19 cellular contexts compared by ENCODE assay signal in the genomic region with DNA sequence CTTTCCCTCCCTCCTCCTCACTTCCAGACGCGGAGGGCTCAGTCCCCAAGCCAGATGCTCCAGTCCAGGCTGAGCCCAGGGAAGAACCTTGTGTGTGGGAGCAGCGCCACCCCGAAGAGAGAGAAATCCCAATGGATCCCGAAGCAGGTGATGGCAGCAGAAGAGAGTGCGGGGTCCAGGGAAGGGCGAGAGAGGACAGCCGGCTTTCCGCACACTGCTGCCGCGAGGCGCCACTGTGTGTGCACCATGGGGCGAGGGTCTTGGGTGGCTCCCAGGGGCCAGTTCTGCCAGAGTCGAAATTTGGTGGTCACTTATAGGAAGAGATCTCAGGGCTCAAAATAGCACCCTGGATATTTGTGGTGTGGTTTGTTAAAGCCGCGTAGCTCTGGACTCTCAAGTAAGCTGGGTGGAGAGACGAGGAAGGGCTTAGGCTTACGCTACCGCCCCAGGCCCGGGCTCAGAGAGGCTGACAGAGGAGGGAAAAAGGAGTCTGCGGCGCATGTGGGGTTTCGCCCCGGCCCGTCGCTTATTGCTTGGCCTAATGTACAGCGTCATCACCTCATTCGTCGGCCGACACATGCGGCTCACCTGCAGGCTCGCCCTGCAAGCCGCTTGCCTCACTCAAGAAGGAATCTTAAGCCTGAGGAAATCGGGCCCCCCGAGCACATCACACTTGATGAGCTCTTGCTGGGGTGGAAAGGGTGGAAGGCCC.
"Had no signal": no experiment of that assay in that cellular context is flagged by ENCODE, and none has a peak within 500 bp of the region (broad histone marks: within the 10 kb centered on the region; RNA-seq: fewer than 3 reads in every experiment).

No MANE protein-coding gene starts in this region.

- H3K27me3 Mint-ChIP-seq: activated CD8-positive, alpha-beta T cell treated with anti-CD3 and anti-CD28 coated beads for 36 hours; brain; stimulated activated naive CD8-positive, alpha-beta T cell treated with anti-CD3 and anti-CD28 coated beads, Interleukin-15, amount 100 ng/mL, for 72 hours had no signal

- H3K4me3 ChIP-seq: esophagus squamous epithelium, gastroesophageal sphincter, heart left ventricle, tibial artery had no signal

- H3K27ac ChIP-seq: esophagus squamous epithelium, gastroesophageal sphincter, heart left ventricle, tibial artery had no signal

- ATAC-seq: activated CD8-positive, alpha-beta T cell treated with anti-CD3 and anti-CD28 coated beads for 36 hours; gastroesophageal sphincter; heart left ventricle; left cardiac atrium; SK-N-SH treated with all-trans-retinoic acid at 6 μM for 48 hours; stimulated activated naive CD8-positive, alpha-beta T cell treated with anti-CD3 and anti-CD28 coated beads, Interleukin-15, amount 100 ng/mL, for 72 hours had no signal

- H3K27me3 ChIP-seq: esophagus squamous epithelium, gastroesophageal sphincter, heart left ventricle, tibial artery had no signal

- H3K9me3 Mint-ChIP-seq: activated CD8-positive, alpha-beta T cell treated with anti-CD3 and anti-CD28 coated beads for 36 hours; brain; neural crest cell; stimulated activated naive CD8-positive, alpha-beta T cell treated with anti-CD3 and anti-CD28 coated beads, Interleukin-15, amount 100 ng/mL, for 72 hours had no signal

- H3K4me3 Mint-ChIP-seq: activated CD8-positive, alpha-beta T cell treated with anti-CD3 and anti-CD28 coated beads for 36 hours; brain; neural crest cell; stimulated activated naive CD8-positive, alpha-beta T cell treated with anti-CD3 and anti-CD28 coated beads, Interleukin-15, amount 100 ng/mL, for 72 hours had no signal

- H3K9me3 ChIP-seq: esophagus squamous epithelium, gastroesophageal sphincter, heart left ventricle, tibial artery had no signal

- H3K27ac Mint-ChIP-seq: activated CD8-positive, alpha-beta T cell treated with anti-CD3 and anti-CD28 coated beads for 36 hours; brain had no signal

- DNase-seq: activated CD4-positive, alpha-beta T cell treated with anti-CD3 and anti-CD28 coated beads for 1 hour; activated CD8-positive, alpha-beta T cell treated with anti-CD3 and anti-CD28 coated beads for 36 hours; activated gamma-delta T cell; activated naive CD4-positive, alpha-beta T cell treated with anti-CD3 and anti-CD28 coated beads, Interleukin-2, amount 50 U/mL, for 16 hours; activated T-cell treated with anti-CD3 and anti-CD28 coated beads, Interleukin-2, amount 50 U/mL, for 1 hour; anterior cingulate cortex; effector memory CD4-positive, alpha-beta T cell; esophagus squamous epithelium; heart left ventricle; left cardiac atrium; mesenchymal stem cell; occipital lobe; stimulated activated CD4-positive, alpha-beta T cell treated with anti-CD3 and anti-CD28 coated beads, Interleukin-4, amount 100 ng/mL, for 1 hour; stimulated activated naive CD8-positive, alpha-beta T cell treated with anti-CD3 and anti-CD28 coated beads, Interleukin-15, amount 100 ng/mL, for 72 hours; tibial artery had no signal

- H3K4me1 Mint-ChIP-seq: brain had no signal

- H3K4me1 ChIP-seq: tibial artery had no signal
